In genomic region chr2:28406276-28407096, GRCh38 we compare ENCODE assay signal across 8 cellular contexts. TPM values are rescaled to one million over a fixed set of nuclear protein-coding genes. Genes with fewer than 3 reads are reported as not detected.
A peak's percentile ranks its signal among the peaks of the same experiment; 100 is the strongest.
DNase-seq lines count a peak whose midpoint lies in the region; ATAC-seq and TF ChIP-seq lines count a peak whose summit lies in the region.

No MANE protein-coding gene starts in this region.

- DNase-seq in HT1080 (ENCODE audit: low read depth) (peak; percentile 97), activated T-cell treated with anti-CD3 and anti-CD28 coated beads for 4 hours (peak; percentile 48), MM.1S (no peak), NCI-H69 (lab: John Stamatoyannopoulos, UW) (no peak)
- DNase-seq in stimulated activated CD8-positive, alpha-beta memory T cell treated with anti-CD3 and anti-CD28 coated beads, Interleukin-2, amount 100 ng/mL, for 1 hour (ENCODE audit: low read depth in 2 of 2): peak; percentile 45 to 63

- no peak overlapping the region for H3K9ac ChIP-seq in MM.1S (ENCODE audit: low read length)

- no peak for TF ChIP-seq POLR2A in gastroesophageal sphincter (IDR thresholded peaks at IDR 0.05)

- H3K4me3 ChIP-seq in gastroesophageal sphincter (no peak overlapping the region), MM.1S (ENCODE audit: low read length) (no peak overlapping the region)

- H3K27ac ChIP-seq in gastroesophageal sphincter (peak overlapping the region in 3 of 4 donors; percentile 46 to 61 (median 60)), MM.1S (ENCODE audit: low read length) (no peak overlapping the region)

- H3K36me3 ChIP-seq in gastroesophageal sphincter (peaks cover 2 to 95% of the 10 kb centered on the region in 2 donors), MM.1S (replicated peaks; ENCODE audit: insufficient read depth, low read length) (no peaks in the 10 kb centered on the region; the same call in 1 of the 2 replicates)

- H3K4me1 ChIP-seq in gastroesophageal sphincter (peaks cover 0 to 79% (median 23%) of the 10 kb centered on the region in 3 donors), MM.1S (ENCODE audit: low read length) (no peaks in the 10 kb centered on the region)

- WGBS in gastroesophageal sphincter (ENCODE audit: low coverage in 1 of 2), 2 donors: 98% methylated on average over 7 of the region's 16 CpGs; no CpG with 5 or more reads in 1 of the 2 donors

- no peaks in the 10 kb centered on the region for H4K20me1 ChIP-seq in MM.1S (ENCODE audit: insufficient read depth, low read length)

- TF ChIP-seq CTCF in gastroesophageal sphincter (IDR thresholded peaks at IDR 0.05) (no peak), MM.1S (IDR thresholded peaks at IDR 0.05; ENCODE audit: low read length) (no peak)

- peaks cover 5% of the 10 kb centered on the region; the same call in 1 of the 2 replicates for H3K79me2 ChIP-seq in MM.1S (ENCODE audit: low read length)

- H3F3A ChIP-seq in MM.1S (ENCODE audit: insufficient read depth, low read length): no peaks in the 10 kb centered on the region

- ATAC-seq in gastroesophageal sphincter (peak; percentile 52), HG03175 (IDR thresholded peaks at IDR 0.05; ENCODE audit: unreplicated experiment) (no peak), GM18858 (IDR thresholded peaks at IDR 0.05; ENCODE audit: unreplicated experiment) (no peak)

- H2AFZ ChIP-seq in MM.1S (ENCODE audit: low read length): no peak overlapping the region

- H3K27me3 ChIP-seq in gastroesophageal sphincter: no peaks in the 10 kb centered on the region
- no peaks in the 10 kb centered on the region for H3K27me3 ChIP-seq in MM.1S (replicated peaks; ENCODE audit: insufficient read depth, low read length)

- no peak for TF ChIP-seq EP300 in gastroesophageal sphincter (IDR thresholded peaks at IDR 0.05)

- H3K9me3 ChIP-seq in gastroesophageal sphincter (no peaks in the 10 kb centered on the region), MM.1S (replicated peaks; ENCODE audit: insufficient read depth, low read length) (no peaks in the 10 kb centered on the region)

- no peaks in the 10 kb centered on the region for H3K9me2 ChIP-seq in MM.1S (replicated peaks; ENCODE audit: insufficient read depth, low read length)

- H3K4me2 ChIP-seq in MM.1S (ENCODE audit: low read depth, low read length): no peak overlapping the region

RNA-seq across cellular contexts. Expression of gene FOSL2, which starts 13.8 kb away (rescaled TPM):
- total RNA-seq in HT1080 (2014; rRNA removed; shearing (Covaris generic)): 61.2 and 73.5 TPM in 2 replicates
- polyA plus RNA-seq in HT1080 (2015; cell fraction: cytosol; rRNA removed): 60.8 and 68.6 TPM in 2 replicates
- polyA plus RNA-seq in HT1080 (2015; cell fraction: nucleus; rRNA removed): 142 and 150 TPM in 2 replicates
- total RNA-seq in gastroesophageal sphincter: 100 to 1,000 TPM in 3 of 4 donors, 10 to 100 TPM in 1; 75.3 to 152 (median 132) TPM

Comparison
In these comparisons a context has a peak if more than half of its experiments do, and no peak if none do; other contexts are left out.
1. DNase-seq: peak in HT1080 (single experiment), activated T-cell treated with anti-CD3 and anti-CD28 coated beads for 4 hours (single experiment) and stimulated activated CD8-positive, alpha-beta memory T cell treated with anti-CD3 and anti-CD28 coated beads, Interleukin-2, amount 100 ng/mL, for 1 hour (2 of 2); none in MM.1S (single experiment) and NCI-H69 (single experiment).